Comparison of ENCODE assay signal across 8 cellular contexts in genomic region chr17:82592751-82593589, GRCh38. TPM values are rescaled to one million over a fixed set of nuclear protein-coding genes. Genes with fewer than 3 reads are reported as not detected.
DNase-seq lines count a peak whose midpoint lies in the region; ATAC-seq and TF ChIP-seq lines count a peak whose summit lies in the region.

No MANE protein-coding gene starts in this region.

- CTCF ChIA-PET in activated CD8-positive, alpha-beta T cell treated with anti-CD3 and anti-CD28 coated beads for 36 hours (lab: Charles Lee): interaction anchor here (0.7 kb wide), 1 partner anchor 13 kb away, joined by 3 read pairs; no protein-coding TSS in a partner anchor

- peak overlapping the region; percentile 74 for H3K27ac ChIP-seq in GM23338 (ENCODE audit: low read depth)

- no peaks in the 10 kb centered on the region for H3K9me2 ChIP-seq in GM23338 (ENCODE audit: insufficient read depth)

- H3K4me2 ChIP-seq in GM23338: peak overlapping the region; percentile 72

- POLR2A ChIA-PET in activated CD8-positive, alpha-beta T cell treated with anti-CD3 and anti-CD28 coated beads for 36 hours (lab: Charles Lee): interaction anchor here (0.6 to 1.3 kb wide), 2 partner anchors 40 to 190 kb away, joined by 3 to 4 read pairs; no protein-coding TSS in a partner anchor

- peak; percentile 88 for DNase-seq in GM23338 (ENCODE audit: low spot score)
- peak; percentile 87 for DNase-seq in NCI-H69 (lab: John Stamatoyannopoulos, UW)
- peak; percentile 74 for DNase-seq in activated CD8-positive, alpha-beta T cell treated with anti-CD3 and anti-CD28 coated beads for 36 hours
- peak; percentile 60 to 67 (median 62) for DNase-seq in effector memory CD8-positive, alpha-beta T cell
- DNase-seq in memory B cell (ENCODE audit: low spot score in 2 of 2): peak; percentile 51 to 65
- DNase-seq in stimulated activated CD4-positive, alpha-beta T cell treated with anti-CD3 and anti-CD28 coated beads, TNF-alpha, amount 100 ng/mL, for 48 hours (ENCODE audit: low read depth in 3 of 3): peak; percentile 25 to 54 (median 41)

- H3K27me3 ChIP-seq in GM23338 (ENCODE audit: insufficient read depth): no peaks in the 10 kb centered on the region

- H3K4me1 ChIP-seq in GM23338 (ENCODE audit: insufficient read depth): no peaks in the 10 kb centered on the region

- peaks cover 18% of the 10 kb centered on the region for H3F3A ChIP-seq in GM23338 (replicated peaks; ENCODE audit: low read depth)

- H3K4me3 Mint-ChIP-seq in GM23338 (peak overlapping the region; percentile 61; the same call in 2 of the 3 replicates), memory B cell (peak overlapping the region; percentile 74)
- H3K4me3 Mint-ChIP-seq in activated CD8-positive, alpha-beta T cell treated with anti-CD3 and anti-CD28 coated beads for 36 hours: peak overlapping the region; percentile 66
- H3K4me3 Mint-ChIP-seq in effector memory CD8-positive, alpha-beta T cell: peak overlapping the region; percentile 80 to 84

- H2AFZ ChIP-seq in GM23338: no peak overlapping the region

- TF ChIP-seq CTCF in GM23338 (conservative IDR thresholded peaks at IDR 0.05; ENCODE audit: low read depth in 2 of 2): no peak
- no peak for TF ChIP-seq CTCF in activated CD8-positive, alpha-beta T cell treated with anti-CD3 and anti-CD28 coated beads for 36 hours (IDR thresholded peaks at IDR 0.05)

- intact Hi-C loops in activated CD8-positive, alpha-beta T cell treated with anti-CD3 and anti-CD28 coated beads for 36 hours (cut with micrococcal nuclease): no loop called here

- H3K9me3 Mint-ChIP-seq in GM23338: no peaks in the 10 kb centered on the region; the same call in 2 of the 3 replicates
- no peaks in the 10 kb centered on the region for H3K9me3 Mint-ChIP-seq in activated CD8-positive, alpha-beta T cell treated with anti-CD3 and anti-CD28 coated beads for 36 hours
- H3K9me3 Mint-ChIP-seq in effector memory CD8-positive, alpha-beta T cell: no peaks in the 10 kb centered on the region
- H3K9me3 Mint-ChIP-seq in memory B cell: no peaks in the 10 kb centered on the region

- 0 out of 2 replicates have a peak, but pooled peaks cover 11% of the 10 kb centered on the region for H3K36me3 ChIP-seq in GM23338 (ENCODE audit: insufficient read depth)

- peaks cover 25% of the 10 kb centered on the region for H3K79me2 ChIP-seq in GM23338 (replicated peaks; ENCODE audit: insufficient read depth)

- H3K27me3 Mint-ChIP-seq in GM23338 (ENCODE audit: insufficient read depth, low read depth, poor library complexity) (peaks cover 12% of the 10 kb centered on the region), memory B cell (no peaks in the 10 kb centered on the region)
- no peaks in the 10 kb centered on the region for H3K27me3 Mint-ChIP-seq in activated CD8-positive, alpha-beta T cell treated with anti-CD3 and anti-CD28 coated beads for 36 hours
- no peaks in the 10 kb centered on the region for H3K27me3 Mint-ChIP-seq in effector memory CD8-positive, alpha-beta T cell

- peak overlapping the region; percentile 43 for H3K4me3 ChIP-seq in GM23338

- ATAC-seq in GM23338: peak; percentile 74
- ATAC-seq in activated CD8-positive, alpha-beta T cell treated with anti-CD3 and anti-CD28 coated beads for 36 hours: peak; percentile 38
- ATAC-seq in effector memory CD8-positive, alpha-beta T cell (replicated peaks): peak; percentile 61
- peak; percentile 36 for ATAC-seq in memory B cell (ENCODE audit: low read depth)
- ATAC-seq in GM21737 (IDR thresholded peaks at IDR 0.05; ENCODE audit: unreplicated experiment): no peak
- no peak for ATAC-seq in GM19452 (IDR thresholded peaks at IDR 0.05; ENCODE audit: unreplicated experiment)

- H3K4me1 Mint-ChIP-seq in GM23338 (peaks cover 12% of the 10 kb centered on the region), memory B cell (peaks cover 24% of the 10 kb centered on the region)
- peaks cover 37% of the 10 kb centered on the region for H3K4me1 Mint-ChIP-seq in activated CD8-positive, alpha-beta T cell treated with anti-CD3 and anti-CD28 coated beads for 36 hours (ENCODE audit: low read depth)
- peaks cover 33 to 37% of the 10 kb centered on the region in 2 donors for H3K4me1 Mint-ChIP-seq in effector memory CD8-positive, alpha-beta T cell (ENCODE audit: low read depth in 2 of 2)

- H3K36me3 Mint-ChIP-seq in GM23338 (ENCODE audit: low read depth): peaks cover 46% of the 10 kb centered on the region
- peaks cover 18% of the 10 kb centered on the region for H3K36me3 Mint-ChIP-seq in activated CD8-positive, alpha-beta T cell treated with anti-CD3 and anti-CD28 coated beads for 36 hours (ENCODE audit: low read depth)
- peaks cover 8% of the 10 kb centered on the region for H3K36me3 Mint-ChIP-seq in effector memory CD8-positive, alpha-beta T cell (ENCODE audit: insufficient read depth)
- peaks cover 3% of the 10 kb centered on the region for H3K36me3 Mint-ChIP-seq in memory B cell

- H3K27ac Mint-ChIP-seq in GM23338 (peak overlapping the region; percentile 77), memory B cell (peak overlapping the region; percentile 75)
- H3K27ac Mint-ChIP-seq in activated CD8-positive, alpha-beta T cell treated with anti-CD3 and anti-CD28 coated beads for 36 hours: peak overlapping the region; percentile 90
- H3K27ac Mint-ChIP-seq in effector memory CD8-positive, alpha-beta T cell: peak overlapping the region; percentile 93 to 96

- peaks cover 6% of the 10 kb centered on the region; the same call in 1 of the 2 replicates for H4K20me1 ChIP-seq in GM23338 (replicated peaks; ENCODE audit: insufficient read depth)

TF ChIP-seq in GM23338, 12 proteins besides CTCF, POLR2A, EP300 and RAD21:
- TF ChIP-seq JUNB (IDR thresholded peaks at IDR 0.05; ENCODE audit: unreplicated experiment): no peak
- TF ChIP-seq CREB1 (CRISPR knock-in tag; IDR thresholded peaks at IDR 0.05; ENCODE audit: low read depth): 0 out of 2 replicates have a peak, but pooled peaks have one; percentile 28

RNA-seq across cellular contexts. Expression of gene WDR45B, which starts 55.3 kb away (rescaled TPM):
- 96.4 and 97.6 TPM in 2 replicates for total RNA-seq in GM23338 (2014; rRNA removed; shearing (Covaris generic))
- polyA plus RNA-seq in GM23338 (2016; fragmentation: Nextera tagmentation; extraction: Ambion mirVana): 69.4 and 82.3 TPM in 2 replicates
- total RNA-seq in activated CD8-positive, alpha-beta T cell treated with anti-CD3 and anti-CD28 coated beads for 36 hours: 100 to 1,000 TPM; 127 to 132 TPM

Comparison
In these comparisons a context has a peak if more than half of its experiments do, and no peak if none do; other contexts are left out.
1. ATAC-seq: peak in GM23338 (single experiment), activated CD8-positive, alpha-beta T cell treated with anti-CD3 and anti-CD28 coated beads for 36 hours (single experiment), effector memory CD8-positive, alpha-beta T cell (single experiment) and memory B cell (single experiment); none in GM21737 (single experiment) and GM19452 (single experiment).
2. Peak in every context shown above with its lines, with median percentiles within 50 percentile points of each other: DNase-seq, H3K27ac Mint-ChIP-seq and H3K4me3 Mint-ChIP-seq.